In the genomic region with DNA sequence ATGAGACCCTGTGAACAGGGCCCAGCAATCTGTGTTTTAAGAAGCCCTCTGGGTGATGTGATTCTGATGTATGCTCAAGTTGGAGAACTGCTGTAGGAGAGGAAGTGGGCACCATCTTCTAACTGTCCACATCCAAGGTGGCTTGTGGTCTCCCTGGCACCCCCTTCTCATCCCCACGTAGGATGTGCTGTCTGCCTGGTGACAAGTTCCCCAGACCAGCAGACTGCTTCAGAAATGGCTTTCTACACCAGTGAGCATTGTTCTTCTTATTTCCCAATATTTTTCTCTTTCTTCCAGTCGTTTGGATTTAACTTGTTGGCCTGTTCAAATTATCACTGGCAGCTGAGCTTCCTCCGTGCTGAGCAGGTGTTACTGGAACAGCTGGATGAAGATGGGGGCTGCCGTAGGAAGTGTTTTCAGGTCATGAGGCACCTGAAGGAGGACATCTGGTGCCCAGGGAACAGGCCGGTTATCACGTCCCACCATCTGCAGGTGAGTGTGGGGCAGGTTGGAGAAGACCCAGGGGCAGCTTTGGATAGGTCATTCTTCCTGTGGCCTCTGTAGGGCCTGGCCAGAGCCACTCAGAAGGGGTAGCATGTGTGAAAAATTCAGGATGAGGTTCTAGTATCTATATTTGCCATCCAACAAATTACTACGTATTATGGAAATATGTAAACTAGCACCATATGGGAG, we compare ENCODE assay signal across 19 cellular contexts. TPM values are rescaled to one million over a fixed set of nuclear protein-coding genes. Genes with fewer than 3 reads are reported as not detected.
DNase-seq lines count a peak whose midpoint lies in the region; ATAC-seq and TF ChIP-seq lines count a peak whose summit lies in the region.
"Had no signal": no experiment of that assay in that cellular context is flagged by ENCODE, and none has a peak within 500 bp of the region (broad histone marks: within the 10 kb centered on the region; RNA-seq: fewer than 3 reads in every experiment).

No MANE protein-coding gene starts in this region.

- intact Hi-C loops in activated naive CD4-positive, alpha-beta T cell treated with anti-CD3 and anti-CD28 coated beads for 36 hours (cut with micrococcal nuclease) = no loop called here
- intact Hi-C loops in activated CD8-positive, alpha-beta T cell treated with anti-CD3 and anti-CD28 coated beads for 36 hours (cut with micrococcal nuclease) = no loop called here
- intact Hi-C loops in Calu3 (cut with micrococcal nuclease; ENCODE audit: unreplicated experiment) = no loop called here

- CTCF ChIA-PET in activated naive CD4-positive, alpha-beta T cell treated with anti-CD3 and anti-CD28 coated beads for 36 hours (lab: Charles Lee) = interaction anchor here (1.5 kb wide), 3 partner anchors 11 to 371 kb away, joined by 3 to 6 read pairs (median 3); no protein-coding TSS in a partner anchor
- CTCF ChIA-PET in activated CD8-positive, alpha-beta T cell treated with anti-CD3 and anti-CD28 coated beads for 36 hours (lab: Charles Lee) = interaction anchor here (1.3 to 2.4 kb wide), 3 partner anchors 11 to 371 kb away, joined by 4 to 10 read pairs (median 5); no protein-coding TSS in a partner anchor
- CTCF ChIA-PET in Calu3 (lab: Charles Lee) = no interaction called here

- no peak for DNase-seq in activated naive CD4-positive, alpha-beta T cell treated with anti-CD3 and anti-CD28 coated beads, Interleukin-2, amount 50 U/mL, for 72 hours (ENCODE audit: low spot score in 2 of 2)
- no peak for DNase-seq in activated naive CD4-positive, alpha-beta T cell treated with anti-CD3 and anti-CD28 coated beads for 36 hours
- DNase-seq in Jurkat, Clone E6-1 (ENCODE audit: low read depth, low spot score) = peak; percentile 69
- DNase-seq in activated CD8-positive, alpha-beta T cell treated with anti-CD3 and anti-CD28 coated beads for 36 hours = peak; percentile 38
- DNase-seq in islet precursor cell (peak; percentile 29), MV-4-11 (lab: John Stamatoyannopoulos, UW) (no peak), Calu3 (no peak)
- DNase-seq: Caco-2; H7; Kasumi-1; NCI-H1417; NCI-H1694 treated with DMSO at 0.1 percent for 48 hours; NCI-H2227 treated with DMSO at 0.1 percent for 48 hours; NCI-H510A; NK-92 treated with Interleukin-12 subunit alpha and Interleukin-12 subunit beta, amount 100 ng/mL, for 24 hours; SIG-M5 had no signal

- H3K27me3 Mint-ChIP-seq in activated naive CD4-positive, alpha-beta T cell treated with anti-CD3 and anti-CD28 coated beads for 36 hours (ENCODE audit: low read depth) = peaks cover 2% of the 10 kb centered on the region
- peaks cover 17% of the 10 kb centered on the region for H3K27me3 Mint-ChIP-seq in activated CD8-positive, alpha-beta T cell treated with anti-CD3 and anti-CD28 coated beads for 36 hours
- H3K27me3 Mint-ChIP-seq in Calu3 (ENCODE audit: unreplicated experiment) = peaks cover 13% of the 10 kb centered on the region

- H3K4me1 Mint-ChIP-seq in activated naive CD4-positive, alpha-beta T cell treated with anti-CD3 and anti-CD28 coated beads for 36 hours (ENCODE audit: low read depth) = peaks cover 39% of the 10 kb centered on the region
- H3K4me1 Mint-ChIP-seq in activated CD8-positive, alpha-beta T cell treated with anti-CD3 and anti-CD28 coated beads for 36 hours (ENCODE audit: low read depth) = peaks cover 43% of the 10 kb centered on the region
- H3K4me1 Mint-ChIP-seq in Calu3 (ENCODE audit: low read depth, unreplicated experiment) = peaks cover 10% of the 10 kb centered on the region

- H3K36me3 Mint-ChIP-seq in activated naive CD4-positive, alpha-beta T cell treated with anti-CD3 and anti-CD28 coated beads, Interleukin-2, amount 50 U/mL, for 72 hours = no peaks in the 10 kb centered on the region
- no peaks in the 10 kb centered on the region for H3K36me3 Mint-ChIP-seq in activated naive CD4-positive, alpha-beta T cell treated with anti-CD3 and anti-CD28 coated beads for 36 hours (ENCODE audit: low read depth)
- H3K36me3 Mint-ChIP-seq in activated CD8-positive, alpha-beta T cell treated with anti-CD3 and anti-CD28 coated beads for 36 hours (ENCODE audit: low read depth) = no peaks in the 10 kb centered on the region
- H3K36me3 Mint-ChIP-seq in Calu3 (ENCODE audit: insufficient read depth, unreplicated experiment) = peaks cover 5% of the 10 kb centered on the region
- H3K36me3 Mint-ChIP-seq: CD4-positive, CD25-positive, alpha-beta regulatory T cell had no signal

- POLR2A ChIA-PET in activated CD8-positive, alpha-beta T cell treated with anti-CD3 and anti-CD28 coated beads for 36 hours (lab: Charles Lee) = no interaction called here

- no peaks in the 10 kb centered on the region for H3K9me3 Mint-ChIP-seq in activated naive CD4-positive, alpha-beta T cell treated with anti-CD3 and anti-CD28 coated beads, Interleukin-2, amount 50 U/mL, for 72 hours
- H3K9me3 Mint-ChIP-seq in activated naive CD4-positive, alpha-beta T cell treated with anti-CD3 and anti-CD28 coated beads for 36 hours = no peaks in the 10 kb centered on the region
- no peaks in the 10 kb centered on the region for H3K9me3 Mint-ChIP-seq in activated CD8-positive, alpha-beta T cell treated with anti-CD3 and anti-CD28 coated beads for 36 hours
- H3K9me3 Mint-ChIP-seq in Calu3 (ENCODE audit: low read depth, unreplicated experiment) = peaks cover 3% of the 10 kb centered on the region
- H3K9me3 Mint-ChIP-seq: CD4-positive, CD25-positive, alpha-beta regulatory T cell had no signal

- no peak for TF ChIP-seq CTCF in activated CD8-positive, alpha-beta T cell treated with anti-CD3 and anti-CD28 coated beads for 36 hours (IDR thresholded peaks at IDR 0.05)
- TF ChIP-seq CTCF in Calu3 (IDR thresholded peaks at IDR 0.05; ENCODE audit: unreplicated experiment) = no peak

- peak overlapping the region in 1 of 2 donors; percentile 33 for H3K27ac Mint-ChIP-seq in activated naive CD4-positive, alpha-beta T cell treated with anti-CD3 and anti-CD28 coated beads, Interleukin-2, amount 50 U/mL, for 72 hours
- H3K27ac Mint-ChIP-seq in activated naive CD4-positive, alpha-beta T cell treated with anti-CD3 and anti-CD28 coated beads for 36 hours = no peak overlapping the region
- peak overlapping the region; percentile 8 for H3K27ac Mint-ChIP-seq in activated CD8-positive, alpha-beta T cell treated with anti-CD3 and anti-CD28 coated beads for 36 hours
- H3K27ac Mint-ChIP-seq in Calu3 (ENCODE audit: unreplicated experiment) = no peak overlapping the region

- peak; percentile 6 to 21 for ATAC-seq in activated naive CD4-positive, alpha-beta T cell treated with anti-CD3 and anti-CD28 coated beads, Interleukin-2, amount 50 U/mL, for 72 hours
- peak; percentile 4 for ATAC-seq in activated CD8-positive, alpha-beta T cell treated with anti-CD3 and anti-CD28 coated beads for 36 hours
- ATAC-seq in HG03039 (IDR thresholded peaks at IDR 0.05; ENCODE audit: unreplicated experiment) = no peak

- H3K4me3 ChIP-seq in Jurkat, Clone E6-1 (ENCODE audit: low read length) = no peak overlapping the region

- no peak overlapping the region for H3K4me3 Mint-ChIP-seq in activated naive CD4-positive, alpha-beta T cell treated with anti-CD3 and anti-CD28 coated beads for 36 hours
- no peak overlapping the region for H3K4me3 Mint-ChIP-seq in activated CD8-positive, alpha-beta T cell treated with anti-CD3 and anti-CD28 coated beads for 36 hours
- H3K4me3 Mint-ChIP-seq in Calu3 (ENCODE audit: low read depth, unreplicated experiment) = no peak overlapping the region

- BruUV-seq in Calu3 (replicated peaks; lab: Mats Ljungman, UMichigan) = no TSS peak

RNA-seq across cellular contexts. Expression of gene MAB21L3, which starts 16.8 kb away (rescaled TPM):
- not detected for total RNA-seq in activated naive CD4-positive, alpha-beta T cell treated with anti-CD3 and anti-CD28 coated beads, Interleukin-2, amount 50 U/mL, for 72 hours
- not detected for total RNA-seq in activated naive CD4-positive, alpha-beta T cell treated with anti-CD3 and anti-CD28 coated beads for 36 hours
- not detected for polyA plus RNA-seq in Jurkat, Clone E6-1 (2012; ENCODE audit: insufficient read depth, insufficient read length)
- total RNA-seq in activated CD8-positive, alpha-beta T cell treated with anti-CD3 and anti-CD28 coated beads for 36 hours = not detected
- 0.21 and 0.22 TPM in 2 replicates for total RNA-seq in Calu3 (2022)
- total RNA-seq: CD4-positive, CD25-positive, alpha-beta regulatory T cell; G401 had no signal
- polyA plus RNA-seq: CD4-positive, CD25-positive, alpha-beta regulatory T cell had no signal

Comparison
In these comparisons a context has a peak if more than half of its experiments do, and no peak if none do; other contexts are left out.
1. DNase-seq: peak in Jurkat, Clone E6-1 (single experiment), activated CD8-positive, alpha-beta T cell treated with anti-CD3 and anti-CD28 coated beads for 36 hours (single experiment) and islet precursor cell (single experiment); none in activated naive CD4-positive, alpha-beta T cell treated with anti-CD3 and anti-CD28 coated beads, Interleukin-2, amount 50 U/mL, for 72 hours (0 of 2), activated naive CD4-positive, alpha-beta T cell treated with anti-CD3 and anti-CD28 coated beads for 36 hours (single experiment), MV-4-11 (single experiment) and Calu3 (single experiment).